In the genomic region with DNA sequence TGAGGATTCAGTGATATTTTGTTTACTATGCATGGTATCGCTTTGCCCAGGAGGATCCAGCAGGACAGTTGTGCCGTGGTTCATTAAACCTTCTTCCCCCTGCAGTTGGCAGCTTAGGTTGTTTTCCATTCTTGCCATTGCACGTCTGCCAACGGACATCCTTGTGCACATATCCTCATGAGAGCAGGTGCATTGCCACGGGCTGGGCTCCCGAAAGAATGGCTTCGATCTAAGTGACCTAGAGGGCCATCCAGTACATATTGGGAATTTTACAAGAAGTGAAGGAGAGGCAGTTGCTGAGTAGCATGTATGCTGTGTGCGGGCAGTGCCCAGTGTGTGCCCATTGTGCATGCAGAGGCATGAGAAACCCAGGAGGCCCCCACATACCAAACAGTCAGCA, we compare ENCODE assay signal across 17 cellular contexts. TPM values are rescaled to one million over a fixed set of nuclear protein-coding genes. Genes with fewer than 3 reads are reported as not detected.
DNase-seq lines count a peak whose midpoint lies in the region; ATAC-seq and TF ChIP-seq lines count a peak whose summit lies in the region.
"Had no signal": no experiment of that assay in that cellular context is flagged by ENCODE, and none has a peak within 500 bp of the region (broad histone marks: within the 10 kb centered on the region; RNA-seq: fewer than 3 reads in every experiment).

No MANE protein-coding gene starts in this region.

- H3K4me3 ChIP-seq in left ventricle myocardium inferior (no peak overlapping the region), sigmoid colon (no peak overlapping the region)
- H3K4me3 ChIP-seq: PC-9 had no signal

- H3K9me3 ChIP-seq in left ventricle myocardium inferior (replicated peaks) (no peaks in the 10 kb centered on the region), sigmoid colon (no peaks in the 10 kb centered on the region)

- H3K36me3 ChIP-seq in left ventricle myocardium inferior (peaks cover 14% of the 10 kb centered on the region), sigmoid colon (no peaks in the 10 kb centered on the region)

- ATAC-seq in activated naive CD8-positive, alpha-beta T cell treated with anti-CD3 and anti-CD28 coated beads, Interleukin-2, amount 10 ng/mL, durations not matched to agents 7 days and 5 days (ENCODE audit: low read depth): no peak
- ATAC-seq in HG03095 (IDR thresholded peaks at IDR 0.05; ENCODE audit: unreplicated experiment): no peak
- ATAC-seq: HCT116 had no signal

- TF ChIP-seq EP300 in sigmoid colon (IDR thresholded peaks at IDR 0.05): no peak

- 77 to 86% methylated on average over 8 of the region's 8 CpGs for WGBS in sigmoid colon, 2 donors

- H3K27me3 ChIP-seq in left ventricle myocardium inferior (ENCODE audit: low read depth) (no peaks in the 10 kb centered on the region), sigmoid colon (peaks cover 0 to 11% (median 0%) of the 10 kb centered on the region in 3 donors)

- no peak overlapping the region for H3K4me3 Mint-ChIP-seq in activated naive CD8-positive, alpha-beta T cell treated with anti-CD3 and anti-CD28 coated beads, Interleukin-2, amount 10 ng/mL, durations not matched to agents 7 days and 5 days
- H3K4me3 Mint-ChIP-seq in activated naive CD8-positive, alpha-beta T cell treated with anti-CD3 and anti-CD28 coated beads for 36 hours: no peak overlapping the region
- H3K4me3 Mint-ChIP-seq: IgD-negative memory B cell had no signal

- H3K36me3 Mint-ChIP-seq in activated naive CD8-positive, alpha-beta T cell treated with anti-CD3 and anti-CD28 coated beads, Interleukin-2, amount 10 ng/mL, durations not matched to agents 7 days and 5 days: peaks cover 36% of the 10 kb centered on the region
- H3K36me3 Mint-ChIP-seq in activated naive CD8-positive, alpha-beta T cell treated with anti-CD3 and anti-CD28 coated beads for 36 hours: peaks cover 31% of the 10 kb centered on the region
- H3K36me3 Mint-ChIP-seq: IgD-negative memory B cell had no signal

- peak overlapping the region; percentile 92 for H3K27ac ChIP-seq in left ventricle myocardium inferior (replicated peaks)
- no peak overlapping the region for H3K27ac ChIP-seq in sigmoid colon
- H3K27ac ChIP-seq: PC-9 had no signal

- POLR2A ChIA-PET in activated naive CD8-positive, alpha-beta T cell treated with anti-CD3 and anti-CD28 coated beads, Interleukin-2, amount 10 ng/mL, durations not matched to agents 7 days and 5 days (lab: Charles Lee): no interaction called here

- peaks cover 53% of the 10 kb centered on the region for H3K4me1 Mint-ChIP-seq in activated naive CD8-positive, alpha-beta T cell treated with anti-CD3 and anti-CD28 coated beads, Interleukin-2, amount 10 ng/mL, durations not matched to agents 7 days and 5 days
- peaks cover 43% of the 10 kb centered on the region for H3K4me1 Mint-ChIP-seq in activated naive CD8-positive, alpha-beta T cell treated with anti-CD3 and anti-CD28 coated beads for 36 hours
- H3K4me1 Mint-ChIP-seq: IgD-negative memory B cell had no signal

- intact Hi-C loops in left ventricle myocardium inferior (cut with micrococcal nuclease) (no loop called here), sigmoid colon (cut with DNase I) (no loop called here)

- peak overlapping the region; percentile 14 for H3K27ac Mint-ChIP-seq in activated naive CD8-positive, alpha-beta T cell treated with anti-CD3 and anti-CD28 coated beads, Interleukin-2, amount 10 ng/mL, durations not matched to agents 7 days and 5 days
- H3K27ac Mint-ChIP-seq in activated naive CD8-positive, alpha-beta T cell treated with anti-CD3 and anti-CD28 coated beads for 36 hours: no peak overlapping the region

- H3K9me3 Mint-ChIP-seq in activated naive CD8-positive, alpha-beta T cell treated with anti-CD3 and anti-CD28 coated beads, Interleukin-2, amount 10 ng/mL, durations not matched to agents 7 days and 5 days: no peaks in the 10 kb centered on the region
- H3K9me3 Mint-ChIP-seq in activated naive CD8-positive, alpha-beta T cell treated with anti-CD3 and anti-CD28 coated beads for 36 hours: no peaks in the 10 kb centered on the region

- peaks cover 93% of the 10 kb centered on the region for H3K4me1 ChIP-seq in left ventricle myocardium inferior
- no peaks in the 10 kb centered on the region for H3K4me1 ChIP-seq in sigmoid colon

- TF ChIP-seq CTCF in left ventricle myocardium inferior (IDR thresholded peaks at IDR 0.05; ENCODE audit: borderline replicate concordance): no peak
- TF ChIP-seq CTCF in sigmoid colon (IDR thresholded peaks at IDR 0.05): no peak

- no peak for TF ChIP-seq POLR2A in sigmoid colon (IDR thresholded peaks at IDR 0.05)

- no peak for DNase-seq in activated naive CD8-positive, alpha-beta T cell treated with anti-CD3 and anti-CD28 coated beads, Interleukin-2, amount 10 ng/mL, durations not matched to agents 7 days and 5 days
- no peak for DNase-seq in activated naive CD8-positive, alpha-beta T cell treated with anti-CD3 and anti-CD28 coated beads for 36 hours
- DNase-seq in RPMI8226: peak; percentile 43
- no peak for DNase-seq in left ventricle myocardium inferior
- peak; percentile 28 for DNase-seq in sigmoid colon
- DNase-seq in NCI-H510A treated with DMSO at 0.1 percent for 48 hours (lab: John Stamatoyannopoulos, UW): no peak
- DNase-seq in stimulated activated CD4-positive, alpha-beta T cell treated with anti-CD3 and anti-CD28 coated beads, Interleukin-4, amount 100 ng/mL, for 1 hour: no peak
- DNase-seq: DMS79, NCI-H1417, NCI-H2081, NCI-H2227 treated with DMSO at 0.1 percent for 48 hours, PC-9, SHP77 had no signal

- no peaks in the 10 kb centered on the region for H3K27me3 Mint-ChIP-seq in activated naive CD8-positive, alpha-beta T cell treated with anti-CD3 and anti-CD28 coated beads, Interleukin-2, amount 10 ng/mL, durations not matched to agents 7 days and 5 days
- no peaks in the 10 kb centered on the region for H3K27me3 Mint-ChIP-seq in activated naive CD8-positive, alpha-beta T cell treated with anti-CD3 and anti-CD28 coated beads for 36 hours

RNA-seq across cellular contexts. Expression of a gene that starts 22.1 kb away (rescaled TPM):
- total RNA-seq in activated naive CD8-positive, alpha-beta T cell treated with anti-CD3 and anti-CD28 coated beads, Interleukin-2, amount 10 ng/mL, durations not matched to agents 7 days and 5 days: 10 to 100 TPM; 26.8 to 29.0 TPM
- 10 to 100 TPM; 40.2 to 41.2 TPM for total RNA-seq in activated naive CD8-positive, alpha-beta T cell treated with anti-CD3 and anti-CD28 coated beads for 36 hours
- total RNA-seq in left ventricle myocardium inferior (47.7 TPM), sigmoid colon (1 to 10 TPM; 1.1 to 3.8 (median 2.0) TPM)
- 1 to 10 TPM in 1 of 3 donors, under 1 TPM in 2; under 0.01 to 3.6 (median 0.23) TPM for polyA plus RNA-seq in sigmoid colon
- total RNA-seq: LHCN-M2, PC-9 had no signal

Comparison
In these comparisons a context has a peak if more than half of its experiments do, and no peak if none do; other contexts are left out.
1. DNase-seq: peak in RPMI8226 (single experiment) and sigmoid colon (single experiment); none in activated naive CD8-positive, alpha-beta T cell treated with anti-CD3 and anti-CD28 coated beads, Interleukin-2, amount 10 ng/mL, durations not matched to agents 7 days and 5 days (single experiment), activated naive CD8-positive, alpha-beta T cell treated with anti-CD3 and anti-CD28 coated beads for 36 hours (single experiment), left ventricle myocardium inferior (single experiment), NCI-H510A treated with DMSO at 0.1 percent for 48 hours (single experiment) and stimulated activated CD4-positive, alpha-beta T cell treated with anti-CD3 and anti-CD28 coated beads, Interleukin-4, amount 100 ng/mL, for 1 hour (single experiment).
2. RNA of a gene that starts 22.1 kb away (total RNA-seq): 47.7 TPM in left ventricle myocardium inferior (single experiment), 40.2 to 41.2 TPM in activated naive CD8-positive, alpha-beta T cell treated with anti-CD3 and anti-CD28 coated beads for 36 hours and 26.8 to 29.0 TPM in activated naive CD8-positive, alpha-beta T cell treated with anti-CD3 and anti-CD28 coated beads, Interleukin-2, amount 10 ng/mL, durations not matched to agents 7 days and 5 days; 1.1 to 3.8 TPM in sigmoid colon; every median in the first group is over 4 times any median in the second.